8 cellular contexts compared by ENCODE assay signal in the genomic region with DNA sequence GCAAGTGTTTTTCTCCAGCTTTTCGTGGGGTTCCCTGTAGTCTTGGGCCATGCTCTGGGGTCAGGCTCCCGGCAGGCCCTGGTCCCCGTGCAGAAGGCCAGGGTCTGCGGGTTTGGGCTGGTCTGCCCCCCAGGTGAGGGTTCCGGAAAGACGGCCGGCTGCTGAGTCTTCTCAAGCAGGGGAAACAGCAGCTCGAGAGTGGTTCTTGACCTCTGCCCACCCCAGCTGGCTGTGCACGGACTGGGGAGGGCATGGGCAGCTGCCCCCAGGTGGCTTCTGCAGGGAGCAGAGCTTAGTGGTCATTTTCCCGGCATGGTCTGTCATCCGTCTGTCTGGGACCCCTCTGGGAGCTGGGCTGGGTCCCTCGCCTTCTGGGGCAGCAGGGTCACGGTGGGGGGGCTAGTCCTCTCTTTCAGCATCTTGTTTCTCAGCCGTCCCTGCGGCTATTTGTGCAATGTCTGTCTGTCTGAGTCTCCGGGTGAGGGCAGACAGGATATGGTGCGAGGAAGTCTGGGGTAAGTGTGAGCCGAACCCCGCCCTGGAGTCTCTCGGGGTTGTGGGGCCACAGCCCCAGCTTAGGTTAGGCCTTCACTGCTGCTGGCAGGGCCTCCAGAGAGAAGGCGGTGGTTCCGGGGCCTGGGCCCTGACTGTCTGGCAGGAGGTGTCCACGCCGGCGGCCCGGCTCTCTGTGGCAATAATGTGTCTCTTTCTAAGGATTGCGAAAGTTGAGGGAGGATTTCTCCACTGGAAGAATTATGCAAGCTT. TPM values are rescaled to one million over a fixed set of nuclear protein-coding genes. Genes with fewer than 3 reads are reported as not detected.
DNase-seq lines count a peak whose midpoint lies in the region; ATAC-seq, FAIRE-seq and TF ChIP-seq lines count a peak whose summit lies in the region.

No MANE protein-coding gene starts in this region.

- peaks cover 55% of the 10 kb centered on the region for H3K4me1 Mint-ChIP-seq in activated naive CD8-positive, alpha-beta T cell treated with anti-CD3 and anti-CD28 coated beads, Interleukin-2, amount 10 ng/mL, durations not matched to agents 7 days and 5 days

- H3K4me3 ChIP-seq in RWPE2 (ENCODE audit: severe bottlenecking), result no peak overlapping the region
- peak overlapping the region; percentile 11 to 13 for H3K4me3 ChIP-seq in prostate gland

- DNase-seq in GM18507 (ENCODE audit: extremely low spot score, insufficient read length, low read depth) (no peak), RWPE2 (ENCODE audit: low spot score) (peak; percentile 95), Right ventricle myocardium superior (peak; percentile 96), prostate gland (ENCODE audit: low spot score) (peak; percentile 85), superior temporal gyrus (ENCODE audit: extremely low spot score) (no peak), putamen (ENCODE audit: low spot score) (no peak)
- DNase-seq in activated naive CD8-positive, alpha-beta T cell treated with anti-CD3 and anti-CD28 coated beads, Interleukin-2, amount 10 ng/mL, durations not matched to agents 7 days and 5 days, result peak; percentile 74

- peak overlapping the region; percentile 83 for H3K4me3 Mint-ChIP-seq in activated naive CD8-positive, alpha-beta T cell treated with anti-CD3 and anti-CD28 coated beads, Interleukin-2, amount 10 ng/mL, durations not matched to agents 7 days and 5 days

- no peaks in the 10 kb centered on the region for H3K9me3 Mint-ChIP-seq in activated naive CD8-positive, alpha-beta T cell treated with anti-CD3 and anti-CD28 coated beads, Interleukin-2, amount 10 ng/mL, durations not matched to agents 7 days and 5 days

- peak overlapping the region; percentile 90 for H3K27ac ChIP-seq in RWPE2 (ENCODE audit: poor library complexity, severe bottlenecking)
- peak overlapping the region; percentile 93 to 95 for H3K27ac ChIP-seq in prostate gland

- 21% methylated on average over 27 of the region's 27 CpGs for WGBS in prostate gland

- peak; percentile 91 for FAIRE-seq in GM18507 (lab: Jason Lieb, UNC)

- H3K36me3 ChIP-seq in RWPE2 (ENCODE audit: low read depth) (peaks cover 15% of the 10 kb centered on the region), prostate gland (no peaks in the 10 kb centered on the region)

- POLR2A ChIA-PET in activated naive CD8-positive, alpha-beta T cell treated with anti-CD3 and anti-CD28 coated beads, Interleukin-2, amount 10 ng/mL, durations not matched to agents 7 days and 5 days (lab: Charles Lee), result interaction anchor here (0.6 to 3.4 kb wide), 14 partner anchors 21 to 334 kb away, joined by 3 to 29 read pairs (median 5); a partner anchor contains a TSS

- peaks cover 5% of the 10 kb centered on the region for H3K36me3 Mint-ChIP-seq in activated naive CD8-positive, alpha-beta T cell treated with anti-CD3 and anti-CD28 coated beads, Interleukin-2, amount 10 ng/mL, durations not matched to agents 7 days and 5 days

- H3K27me3 ChIP-seq in RWPE2 (ENCODE audit: insufficient read depth, poor library complexity, severe bottlenecking) (no peaks in the 10 kb centered on the region), prostate gland (replicated peaks; ENCODE audit: insufficient read depth) (no peaks in the 10 kb centered on the region)

- ATAC-seq in RWPE2 (ENCODE audit: low read depth), result peak; percentile 80
- peak; percentile 81 for ATAC-seq in activated naive CD8-positive, alpha-beta T cell treated with anti-CD3 and anti-CD28 coated beads, Interleukin-2, amount 10 ng/mL, durations not matched to agents 7 days and 5 days (ENCODE audit: low read depth)
- ATAC-seq in Right ventricle myocardium superior (ENCODE audit: poor library complexity), result peak; percentile 69
- no peak for ATAC-seq in HG03280 (IDR thresholded peaks at IDR 0.05; ENCODE audit: unreplicated experiment)

- H3K9me3 ChIP-seq in RWPE2 (ENCODE audit: severe bottlenecking), result no peaks in the 10 kb centered on the region
- H3K9me3 ChIP-seq in prostate gland, result no peaks in the 10 kb centered on the region

- peaks cover 18% of the 10 kb centered on the region for H3K4me1 ChIP-seq in RWPE2 (ENCODE audit: insufficient read depth, poor library complexity, severe bottlenecking)
- H3K4me1 ChIP-seq in prostate gland (replicated peaks), result peaks cover 49% of the 10 kb centered on the region

- no peaks in the 10 kb centered on the region for H3K27me3 Mint-ChIP-seq in activated naive CD8-positive, alpha-beta T cell treated with anti-CD3 and anti-CD28 coated beads, Interleukin-2, amount 10 ng/mL, durations not matched to agents 7 days and 5 days

- TF ChIP-seq CTCF in RWPE2 (IDR thresholded peaks at IDR 0.05; ENCODE audit: poor library complexity, severe bottlenecking) (no peak), prostate gland (IDR thresholded peaks at IDR 0.05) (no peak)

- peak overlapping the region; percentile 88 for H3K27ac Mint-ChIP-seq in activated naive CD8-positive, alpha-beta T cell treated with anti-CD3 and anti-CD28 coated beads, Interleukin-2, amount 10 ng/mL, durations not matched to agents 7 days and 5 days

- intact Hi-C loops in Right ventricle myocardium superior (cut with DNase I), result loop anchor here (5.0 kb wide), 1 partner anchor 83 kb away; no protein-coding TSS in a partner anchor
- intact Hi-C loops in prostate gland (cut with DNase I), result loop anchor here (5.0 kb wide), 2 partner anchors 38 to 83 kb away; no protein-coding TSS in a partner anchor

- no peak for TF ChIP-seq POLR2A in prostate gland (IDR thresholded peaks at IDR 0.05)

RNA-seq across cellular contexts. Expression of a gene that starts 6.1 kb away (rescaled TPM):
- total RNA-seq in activated naive CD8-positive, alpha-beta T cell treated with anti-CD3 and anti-CD28 coated beads, Interleukin-2, amount 10 ng/mL, durations not matched to agents 7 days and 5 days, result 10 to 100 TPM; 59.3 to 71.6 TPM
- 35.1 TPM for total RNA-seq in Right ventricle myocardium superior
- 100 to 1,000 TPM in 1 of 2 donors, 10 to 100 TPM in 1; 46.2 to 114 TPM for total RNA-seq in prostate gland

RNA-seq across cellular contexts. Expression of a gene that starts 39.6 kb away (rescaled TPM):
- total RNA-seq in activated naive CD8-positive, alpha-beta T cell treated with anti-CD3 and anti-CD28 coated beads, Interleukin-2, amount 10 ng/mL, durations not matched to agents 7 days and 5 days, result 10 to 100 TPM; 59.0 to 61.0 TPM
- total RNA-seq in Right ventricle myocardium superior (38.7 TPM), prostate gland (10 to 100 TPM; 55.9 to 70.4 TPM)

Comparison
In these comparisons a context has a peak if more than half of its experiments do, and no peak if none do; other contexts are left out.
1. DNase-seq: peak in RWPE2 (single experiment), activated naive CD8-positive, alpha-beta T cell treated with anti-CD3 and anti-CD28 coated beads, Interleukin-2, amount 10 ng/mL, durations not matched to agents 7 days and 5 days (single experiment), Right ventricle myocardium superior (single experiment) and prostate gland (single experiment); none in GM18507 (single experiment), superior temporal gyrus (single experiment) and putamen (single experiment).